In the genomic region with DNA sequence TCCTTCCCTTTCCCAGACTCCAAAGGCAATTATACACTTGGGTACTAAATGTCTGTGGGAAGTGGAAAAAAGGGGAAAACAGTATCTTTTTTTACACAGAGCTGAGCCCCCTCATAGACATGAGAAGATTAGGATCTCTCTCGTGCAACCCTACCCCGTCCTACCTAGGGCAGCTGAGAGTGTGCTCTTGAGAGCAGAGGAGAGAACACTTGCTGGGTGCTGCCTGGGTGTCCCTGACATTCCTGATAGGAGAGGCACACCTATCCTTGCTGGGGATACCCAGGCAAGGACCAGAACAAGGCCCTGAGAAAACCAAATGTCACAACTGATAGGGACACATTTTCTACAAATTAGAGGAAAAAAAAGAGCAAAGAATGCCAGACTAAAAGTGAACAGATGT, we compare ENCODE assay signal across 15 cellular contexts.
DNase-seq lines count a peak whose midpoint lies in the region; ATAC-seq and TF ChIP-seq lines count a peak whose summit lies in the region.
"Had no signal": no experiment of that assay in that cellular context is flagged by ENCODE, and none has a peak within 500 bp of the region (broad histone marks: within the 10 kb centered on the region; RNA-seq: fewer than 3 reads in every experiment).

No MANE protein-coding gene starts in this region.

- no peak for TF ChIP-seq POLR2A in stomach (IDR thresholded peaks at IDR 0.05)
- TF ChIP-seq POLR2A in uterus (IDR thresholded peaks at IDR 0.05), result no peak

- DNase-seq in NCI-H1092 treated with DMSO at 0.1 percent for 48 hours (lab: John Stamatoyannopoulos, UW) (peak; percentile 27), NCI-H1092 (lab: John Stamatoyannopoulos, UW) (no peak), glutamatergic neuron (no peak), stomach (no peak), uterus (no peak), T1000 (lab: John Stamatoyannopoulos, UW) (no peak)
- DNase-seq in CD8-positive, alpha-beta T cell, result no peak
- DNase-seq: CD4-positive, alpha-beta T cell; GM23248; HCEC 1CT; NCI-H748 treated with DMSO at 0.1 percent for 48 hours; SHP77; SK-N-SH had no signal

- H3K4me3 Mint-ChIP-seq in glutamatergic neuron (ENCODE audit: unreplicated experiment), result peak overlapping the region; percentile 26
- H3K4me3 Mint-ChIP-seq in CD8-positive, alpha-beta T cell, result no peak overlapping the region
- H3K4me3 Mint-ChIP-seq: B cell; CD4-positive, alpha-beta T cell had no signal

- no peak for ATAC-seq in CD8-positive, alpha-beta T cell

- H3K36me3 Mint-ChIP-seq in glutamatergic neuron (ENCODE audit: unreplicated experiment), result peaks cover 13% of the 10 kb centered on the region
- H3K36me3 Mint-ChIP-seq in CD8-positive, alpha-beta T cell, result peaks cover 92% of the 10 kb centered on the region

- H3K4me1 ChIP-seq in KMS-11 (ENCODE audit: low read depth, poor library complexity, severe bottlenecking), result peaks cover 56% of the 10 kb centered on the region
- H3K4me1 ChIP-seq in stomach, result peaks cover 0 to 32% (median 23%) of the 10 kb centered on the region in 4 donors
- no peaks in the 10 kb centered on the region for H3K4me1 ChIP-seq in uterus
- H3K4me1 ChIP-seq in CD8-positive, alpha-beta T cell (ENCODE audit: insufficient read depth, low read length), result no peaks in the 10 kb centered on the region

- peaks cover 5% of the 10 kb centered on the region for H3K27me3 Mint-ChIP-seq in glutamatergic neuron (ENCODE audit: unreplicated experiment)
- H3K27me3 Mint-ChIP-seq in CD8-positive, alpha-beta T cell (ENCODE audit: low read depth), result no peaks in the 10 kb centered on the region
- H3K27me3 Mint-ChIP-seq: B cell; CD4-positive, alpha-beta T cell had no signal

- H3K27me3 ChIP-seq in KMS-11 (ENCODE audit: insufficient read depth, low read depth) (no peaks in the 10 kb centered on the region), stomach (no peaks in the 10 kb centered on the region), uterus (no peaks in the 10 kb centered on the region)
- no peaks in the 10 kb centered on the region for H3K27me3 ChIP-seq in CD8-positive, alpha-beta T cell (ENCODE audit: insufficient read depth, low read length)

- intact Hi-C loops in stomach (cut with DNase I; ENCODE audit: low total_unique reads) (no loop called here), uterus (cut with DNase I; ENCODE audit: low total_unique reads) (no loop called here)
- intact Hi-C loops in CD8-positive, alpha-beta T cell (cut with DNase I, micrococcal nuclease), result no loop called here

- H3K9me3 ChIP-seq in stomach, result no peaks in the 10 kb centered on the region
- H3K9me3 ChIP-seq in uterus, result no peaks in the 10 kb centered on the region
- no peaks in the 10 kb centered on the region for H3K9me3 ChIP-seq in CD8-positive, alpha-beta T cell (ENCODE audit: low read length)
- H3K9me3 ChIP-seq: SK-N-SH had no signal

- H3K9ac ChIP-seq in KMS-11, result no peak overlapping the region
- H3K9ac ChIP-seq: GM23248, SK-N-SH had no signal

- no peak for TF ChIP-seq EP300 in stomach (IDR thresholded peaks at IDR 0.05)

- no peak for TF ChIP-seq CTCF in KMS-11 (conservative IDR thresholded peaks at IDR 0.05; ENCODE audit: low read depth, low read length)
- no peak for TF ChIP-seq CTCF in glutamatergic neuron (IDR thresholded peaks at IDR 0.05; ENCODE audit: partially characterized antibody, unreplicated experiment)
- TF ChIP-seq CTCF in stomach (IDR thresholded peaks at IDR 0.05), result no peak
- TF ChIP-seq CTCF in uterus (IDR thresholded peaks at IDR 0.05), result no peak
- no peak for TF ChIP-seq CTCF in CD8-positive, alpha-beta T cell (IDR thresholded peaks at IDR 0.05)

- no peak overlapping the region for H3K4me3 ChIP-seq in KMS-11 (IDR thresholded peaks at IDR 0.05; ENCODE audit: insufficient read depth, low read depth, low read length)
- no peak overlapping the region for H3K4me3 ChIP-seq in stomach
- no peak overlapping the region for H3K4me3 ChIP-seq in uterus
- no peak overlapping the region for H3K4me3 ChIP-seq in CD8-positive, alpha-beta T cell (ENCODE audit: low read depth, low read length)
- H3K4me3 ChIP-seq: GM23248 had no signal

- CTCF ChIA-PET in CD8-positive, alpha-beta T cell (lab: Charles Lee), result interaction anchor here (0.6 kb wide), 1 partner anchor 21 kb away, joined by 3 read pairs; no protein-coding TSS in a partner anchor

- H3K9me3 Mint-ChIP-seq in glutamatergic neuron (ENCODE audit: unreplicated experiment), result peaks cover 17% of the 10 kb centered on the region
- no peaks in the 10 kb centered on the region for H3K9me3 Mint-ChIP-seq in CD8-positive, alpha-beta T cell
- H3K9me3 Mint-ChIP-seq: CD4-positive, alpha-beta T cell had no signal

- H3K27ac ChIP-seq in KMS-11 (0 out of 2 replicates have a peak overlapping the region, but pooled peaks have one; percentile 48), stomach (peak overlapping the region; percentile 11 to 75 (median 65)), uterus (no peak overlapping the region)
- H3K27ac ChIP-seq in CD8-positive, alpha-beta T cell (ENCODE audit: low read depth, low read length), result no peak overlapping the region
- H3K27ac ChIP-seq: GM23248 had no signal

- POLR2A ChIA-PET in CD8-positive, alpha-beta T cell (lab: Charles Lee), result no interaction called here

- no peak overlapping the region for H2AFZ ChIP-seq in KMS-11 (ENCODE audit: low read depth)
- H2AFZ ChIP-seq: GM23248 had no signal

- H3K79me2 ChIP-seq in KMS-11 (ENCODE audit: insufficient read depth, low read depth), result no peaks in the 10 kb centered on the region

- peak overlapping the region; percentile 95 for H3K27ac Mint-ChIP-seq in glutamatergic neuron (ENCODE audit: unreplicated experiment)
- no peak overlapping the region for H3K27ac Mint-ChIP-seq in CD8-positive, alpha-beta T cell
- H3K27ac Mint-ChIP-seq: B cell; CD4-positive, alpha-beta T cell had no signal

- peaks cover 84% of the 10 kb centered on the region for H3K4me1 Mint-ChIP-seq in glutamatergic neuron (ENCODE audit: low read depth, unreplicated experiment)
- no peaks in the 10 kb centered on the region for H3K4me1 Mint-ChIP-seq in CD8-positive, alpha-beta T cell (ENCODE audit: low read depth)
- H3K4me1 Mint-ChIP-seq: B cell had no signal

- no peaks in the 10 kb centered on the region for H4K20me1 ChIP-seq in KMS-11 (ENCODE audit: insufficient read depth)

- H3K36me3 ChIP-seq in KMS-11 (ENCODE audit: insufficient read depth) (no peaks in the 10 kb centered on the region), stomach (peaks cover 0 to 50% (median 39%) of the 10 kb centered on the region in 4 donors), uterus (no peaks in the 10 kb centered on the region)
- peaks cover 15% of the 10 kb centered on the region for H3K36me3 ChIP-seq in CD8-positive, alpha-beta T cell (ENCODE audit: insufficient read depth, low read length)

- 61 to 87% (median 73%) methylated on average over 2 of the region's 2 CpGs for WGBS in stomach, 5 donors

- peak overlapping the region; percentile 67; the same call in 1 of the 2 replicates for H3K4me2 ChIP-seq in KMS-11
- H3K4me2 ChIP-seq: SK-N-SH had no signal

Comparison
In these comparisons a context has a peak if more than half of its experiments do, and no peak if none do; other contexts are left out.
1. H3K27ac ChIP-seq: peak in KMS-11 (single experiment) and stomach (5 of 5); none in uterus (0 of 2) and CD8-positive, alpha-beta T cell (single experiment).